In the genomic region with DNA sequence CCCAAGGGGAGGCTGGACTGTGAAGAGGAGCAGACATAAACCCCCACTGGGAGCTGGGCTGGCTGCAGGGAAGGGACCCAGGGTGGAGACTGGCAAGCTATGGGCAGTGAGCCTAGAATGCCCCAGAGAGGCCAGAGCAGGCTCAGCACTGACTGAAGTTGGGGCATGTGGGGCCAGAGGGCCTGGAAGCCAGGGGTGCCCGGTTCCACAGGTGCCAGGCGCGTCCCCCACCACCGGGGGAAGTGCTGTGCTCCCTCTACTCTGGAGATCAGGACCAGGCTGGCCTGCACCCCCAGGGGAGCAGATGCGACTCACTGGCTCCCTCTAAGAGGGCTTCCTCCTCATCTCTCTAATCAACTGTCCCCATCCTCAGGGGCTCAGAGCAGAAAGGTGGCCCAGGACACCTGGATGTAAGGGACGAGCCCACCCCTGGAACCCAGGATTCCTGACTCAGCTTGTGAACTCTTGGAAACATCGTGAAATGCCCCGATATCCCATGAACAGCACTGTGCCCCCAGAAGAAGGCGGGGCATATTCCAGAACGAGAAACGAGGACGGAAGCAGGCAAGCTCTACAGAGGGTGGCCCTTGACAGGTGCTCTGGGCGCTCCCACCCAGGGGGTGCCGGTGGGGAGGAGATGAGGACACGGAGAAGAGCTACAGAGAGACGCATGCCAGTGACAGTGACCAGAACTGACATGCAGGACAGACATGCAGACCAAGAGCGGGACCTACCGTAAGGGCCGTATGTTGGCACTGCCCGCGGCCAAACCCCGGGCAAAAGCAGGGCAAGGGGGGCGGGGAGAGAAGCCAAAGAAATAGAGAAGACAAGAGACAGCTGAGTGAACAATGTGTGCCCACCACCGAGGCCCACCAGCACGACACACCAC, we compare ENCODE assay signal across 18 cellular contexts. TPM values are rescaled to one million over a fixed set of nuclear protein-coding genes. Genes with fewer than 3 reads are reported as not detected.
DNase-seq lines count a peak whose midpoint lies in the region; ATAC-seq and TF ChIP-seq lines count a peak whose summit lies in the region.
"Had no signal": no experiment of that assay in that cellular context is flagged by ENCODE, and none has a peak within 500 bp of the region (broad histone marks: within the 10 kb centered on the region; RNA-seq: fewer than 3 reads in every experiment).

No MANE protein-coding gene starts in this region.

- peaks cover 73 to 82% (median 75%) of the 10 kb centered on the region in 10 experiments for H3K4me1 ChIP-seq in BLaER1 treated with 17β-estradiol and CSF1 and Interleukin-3, amounts not matched to agents 10 nM and 100 nM
- H3K4me1 ChIP-seq in HEK293 (ENCODE audit: control insufficient read depth, insufficient read depth, low read length) (no peaks in the 10 kb centered on the region), osteoblast (ENCODE audit: insufficient read depth, low read length) (peaks cover 24% of the 10 kb centered on the region), gastrocnemius medialis (peaks cover 17 to 23% of the 10 kb centered on the region in 2 donors)

- peak overlapping the region in 9 of 11 experiments; percentile 3 to 93 (median 30); a peak in 11 of 22 replicates for H3K27ac ChIP-seq in BLaER1 treated with 17β-estradiol and CSF1 and Interleukin-3, amounts not matched to agents 10 nM and 100 nM
- H3K27ac ChIP-seq in HEK293 (ENCODE audit: extremely low read depth, low read depth, low read length) (no peak overlapping the region), osteoblast (ENCODE audit: low read depth, low read length) (no peak overlapping the region), gastrocnemius medialis (peak overlapping the region in 1 of 4 donors; percentile 15)
- H3K27ac ChIP-seq: brain microvascular endothelial cell had no signal

- CTCF ChIA-PET in HEK293 (lab: Yijun Ruan, JAX): interaction anchor here (0.5 kb wide), 2 partner anchors 49 to 578 kb away, joined by 3 read pairs; no protein-coding TSS in a partner anchor

- no peak for ATAC-seq in gastrocnemius medialis
- ATAC-seq: effector memory CD8-positive, alpha-beta T cell; Right ventricle myocardium inferior had no signal

- intact Hi-C loops in dendritic cell treated with granulocyte-macrophage colony-stimulating factor and Interleukin-4, amounts not matched to agents 40 ng/mL and 50 ng/mL, for 4 days (cut with micrococcal nuclease): no loop called here
- intact Hi-C loops in gastrocnemius medialis (cut with DNase I; ENCODE audit: low total_unique reads): no loop called here

- H3K9me3 ChIP-seq in BLaER1 treated with 17β-estradiol and CSF1 and Interleukin-3, amounts not matched to agents 10 nM and 100 nM (replicated peaks in 1 of 11): no peaks in the 10 kb centered on the region
- H3K9me3 ChIP-seq in HEK293 (ENCODE audit: control insufficient read depth, insufficient read depth, low read depth, low read length): no peaks in the 10 kb centered on the region
- no peaks in the 10 kb centered on the region for H3K9me3 ChIP-seq in osteoblast (ENCODE audit: low read depth, low read length)
- no peaks in the 10 kb centered on the region for H3K9me3 ChIP-seq in gastrocnemius medialis

- in situ Hi-C loops in gastrocnemius medialis (cut with MboI; ENCODE audit: low sequenced_read_pairs in 4 of 4): no loop called here

- H3K27me3 ChIP-seq in BLaER1 treated with 17β-estradiol and CSF1 and Interleukin-3, amounts not matched to agents 10 nM and 100 nM: no peaks in the 10 kb centered on the region
- H3K27me3 ChIP-seq in osteoblast (ENCODE audit: insufficient read depth, low read length) (no peaks in the 10 kb centered on the region), gastrocnemius medialis (no peaks in the 10 kb centered on the region)
- H3K27me3 ChIP-seq: brain microvascular endothelial cell had no signal

- no peak for TF ChIP-seq POLR2A in gastrocnemius medialis (IDR thresholded peaks at IDR 0.05)

- no peak overlapping the region for H3K4me3 ChIP-seq in BLaER1 treated with 17β-estradiol and CSF1 and Interleukin-3, amounts not matched to agents 10 nM and 100 nM
- no peak overlapping the region for H3K4me3 ChIP-seq in HEK293 (ENCODE audit: low read depth, low read length)
- H3K4me3 ChIP-seq in osteoblast (ENCODE audit: insufficient read depth, low read length): no peak overlapping the region
- no peak overlapping the region for H3K4me3 ChIP-seq in gastrocnemius medialis

- H3K4me2 ChIP-seq in BLaER1 treated with 17β-estradiol and CSF1 and Interleukin-3, amounts not matched to agents 10 nM and 100 nM: peak overlapping the region; percentile 56 to 98 (median 82)
- no peak overlapping the region for H3K4me2 ChIP-seq in osteoblast (ENCODE audit: insufficient read depth, low read length)

- POLR2A ChIA-PET in HEK293 (lab: Yijun Ruan, JAX): interaction anchor here (1.2 kb wide), 1 partner anchor 20 kb away, joined by 3 read pairs; a partner anchor contains a TSS

- H3K9ac ChIP-seq in BLaER1 treated with 17β-estradiol and CSF1 and Interleukin-3, amounts not matched to agents 10 nM and 100 nM: peak overlapping the region in 9 of 11 experiments; percentile 13 to 78 (median 37); a peak in 11 of 22 replicates

- no peak overlapping the region for H2AFZ ChIP-seq in osteoblast (ENCODE audit: low read length)

- H4K20me1 ChIP-seq in BLaER1 treated with 17β-estradiol and CSF1 and Interleukin-3, amounts not matched to agents 10 nM and 100 nM: peaks cover 0 to 21% (median 0%) of the 10 kb centered on the region in 11 experiments; a peak in 4 of 22 replicates
- H4K20me1 ChIP-seq in osteoblast (ENCODE audit: insufficient read depth, low read length): no peaks in the 10 kb centered on the region

- H3K36me3 Mint-ChIP-seq in dendritic cell treated with granulocyte-macrophage colony-stimulating factor and Interleukin-4, amounts not matched to agents 40 ng/mL and 50 ng/mL, for 4 days (ENCODE audit: low read depth): peaks cover 61% of the 10 kb centered on the region

- H3K9me3 Mint-ChIP-seq in dendritic cell treated with granulocyte-macrophage colony-stimulating factor and Interleukin-4, amounts not matched to agents 40 ng/mL and 50 ng/mL, for 4 days: no peaks in the 10 kb centered on the region
- H3K9me3 Mint-ChIP-seq: effector memory CD8-positive, alpha-beta T cell had no signal

- peaks cover 35% of the 10 kb centered on the region for H3K27me3 Mint-ChIP-seq in dendritic cell treated with granulocyte-macrophage colony-stimulating factor and Interleukin-4, amounts not matched to agents 40 ng/mL and 50 ng/mL, for 4 days
- H3K27me3 Mint-ChIP-seq: effector memory CD8-positive, alpha-beta T cell had no signal

- no peak overlapping the region for H3K4me3 Mint-ChIP-seq in dendritic cell treated with granulocyte-macrophage colony-stimulating factor and Interleukin-4, amounts not matched to agents 40 ng/mL and 50 ng/mL, for 4 days
- H3K4me3 Mint-ChIP-seq: effector memory CD8-positive, alpha-beta T cell had no signal

- no peaks in the 10 kb centered on the region for H3K79me2 ChIP-seq in osteoblast (ENCODE audit: insufficient read depth, low read length)

- H3K27ac Mint-ChIP-seq in dendritic cell treated with granulocyte-macrophage colony-stimulating factor and Interleukin-4, amounts not matched to agents 40 ng/mL and 50 ng/mL, for 4 days: peak overlapping the region; percentile 26

- peaks cover 36% of the 10 kb centered on the region for H3K4me1 Mint-ChIP-seq in dendritic cell treated with granulocyte-macrophage colony-stimulating factor and Interleukin-4, amounts not matched to agents 40 ng/mL and 50 ng/mL, for 4 days (ENCODE audit: low read depth)

- peak; percentile 25; the same call in 1 of the 2 replicates for TF ChIP-seq CTCF in HEK293 (tag by site-specific recombination; IDR thresholded peaks at IDR 0.05)
- no peak for TF ChIP-seq CTCF in osteoblast (IDR thresholded peaks at IDR 0.05; ENCODE audit: extremely low read depth, low read depth, low read length)
- no peak for TF ChIP-seq CTCF in gastrocnemius medialis (IDR thresholded peaks at IDR 0.05 in 4 of 5, conservative IDR thresholded peaks at IDR 0.05 in 1 of 5)

- peaks cover 7 to 45% (median 36%) of the 10 kb centered on the region in 11 experiments; a peak in 21 of 22 replicates for H3K36me3 ChIP-seq in BLaER1 treated with 17β-estradiol and CSF1 and Interleukin-3, amounts not matched to agents 10 nM and 100 nM
- peaks cover 4 to 64% of the 10 kb centered on the region in 2 experiments; a peak in 2 of 3 replicates for H3K36me3 ChIP-seq in HEK293 (ENCODE audit: control insufficient read depth in 2 of 2, insufficient read depth in 1 of 2, low read length in 2 of 2)
- H3K36me3 ChIP-seq in osteoblast (ENCODE audit: insufficient read depth, low read length): peaks cover 41% of the 10 kb centered on the region
- H3K36me3 ChIP-seq in gastrocnemius medialis: peaks cover 0 to 52% of the 10 kb centered on the region in 2 donors

- DNase-seq in osteoblast (ENCODE audit: insufficient read length, low spot score, missing footprints): peak; percentile 83
- no peak for DNase-seq in stimulated activated CD4-positive, alpha-beta T cell treated with anti-CD3 and anti-CD28 coated beads, Interleukin-4, amount 100 ng/mL, for 4 hours
- no peak for DNase-seq in islet precursor cell
- no peak for DNase-seq in gastrocnemius medialis
- DNase-seq in stimulated activated CD4-positive, alpha-beta T cell treated with anti-CD3 and anti-CD28 coated beads, Interleukin-4, amount 100 ng/mL, for 1 hour: no peak
- DNase-seq: activated gamma-delta T cell; brain microvascular endothelial cell; DMS 273 treated with DMSO at 0.1 percent for 48 hours; effector memory CD8-positive, alpha-beta T cell; foreskin melanocyte; Kasumi-1; mesenchymal stem cell; NCI-H1436 treated with DMSO at 0.1 percent for 48 hours; T-helper 1 cell had no signal

TF ChIP-seq in HEK293, 187 proteins besides CTCF, POLR2A, EP300 and RAD21 (continues in another document):
- TF ChIP-seq, protein P1, sequence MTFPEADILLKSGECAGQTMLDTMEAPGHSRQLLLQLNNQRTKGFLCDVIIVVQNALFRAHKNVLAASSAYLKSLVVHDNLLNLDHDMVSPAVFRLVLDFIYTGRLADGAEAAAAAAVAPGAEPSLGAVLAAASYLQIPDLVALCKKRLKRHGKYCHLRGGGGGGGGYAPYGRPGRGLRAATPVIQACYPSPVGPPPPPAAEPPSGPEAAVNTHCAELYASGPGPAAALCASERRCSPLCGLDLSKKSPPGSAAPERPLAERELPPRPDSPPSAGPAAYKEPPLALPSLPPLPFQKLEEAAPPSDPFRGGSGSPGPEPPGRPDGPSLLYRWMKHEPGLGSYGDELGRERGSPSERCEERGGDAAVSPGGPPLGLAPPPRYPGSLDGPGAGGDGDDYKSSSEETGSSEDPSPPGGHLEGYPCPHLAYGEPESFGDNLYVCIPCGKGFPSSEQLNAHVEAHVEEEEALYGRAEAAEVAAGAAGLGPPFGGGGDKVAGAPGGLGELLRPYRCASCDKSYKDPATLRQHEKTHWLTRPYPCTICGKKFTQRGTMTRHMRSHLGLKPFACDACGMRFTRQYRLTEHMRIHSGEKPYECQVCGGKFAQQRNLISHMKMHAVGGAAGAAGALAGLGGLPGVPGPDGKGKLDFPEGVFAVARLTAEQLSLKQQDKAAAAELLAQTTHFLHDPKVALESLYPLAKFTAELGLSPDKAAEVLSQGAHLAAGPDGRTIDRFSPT (tag by site-specific recombination; IDR thresholded peaks at IDR 0.05): peak; percentile 87

RNA-seq across cellular contexts. Expression of a gene that starts 20.4 kb away (rescaled TPM):
- total RNA-seq in osteoblast (16.5 and 22.4 TPM in 2 replicates), gastrocnemius medialis (100 to 1,000 TPM in 1 of 4 donors, 10 to 100 TPM in 3; 19.3 to 448 (median 33.4) TPM)

RNA-seq across cellular contexts. Expression of a gene that starts 40.5 kb away (rescaled TPM):
- total RNA-seq in osteoblast: 12.3 and 17.7 TPM in 2 replicates
- total RNA-seq in gastrocnemius medialis: 10 to 100 TPM in 2 of 4 donors, 1 to 10 TPM in 2; 9.1 to 19.5 (median 12.1) TPM

RNA-seq across cellular contexts. Expression of a gene that starts 50.7 kb away (rescaled TPM):
- total RNA-seq in osteoblast (29.8 and 30.0 TPM in 2 replicates), gastrocnemius medialis (10 to 100 TPM; 25.4 to 40.7 (median 31.2) TPM)

Comparison
In these comparisons a context has a peak if more than half of its experiments do, and no peak if none do; other contexts are left out.
1. H3K27ac ChIP-seq: peak in BLaER1 treated with 17β-estradiol and CSF1 and Interleukin-3, amounts not matched to agents 10 nM and 100 nM (9 of 11); none in HEK293 (single experiment) and osteoblast (single experiment).